In the genomic region with DNA sequence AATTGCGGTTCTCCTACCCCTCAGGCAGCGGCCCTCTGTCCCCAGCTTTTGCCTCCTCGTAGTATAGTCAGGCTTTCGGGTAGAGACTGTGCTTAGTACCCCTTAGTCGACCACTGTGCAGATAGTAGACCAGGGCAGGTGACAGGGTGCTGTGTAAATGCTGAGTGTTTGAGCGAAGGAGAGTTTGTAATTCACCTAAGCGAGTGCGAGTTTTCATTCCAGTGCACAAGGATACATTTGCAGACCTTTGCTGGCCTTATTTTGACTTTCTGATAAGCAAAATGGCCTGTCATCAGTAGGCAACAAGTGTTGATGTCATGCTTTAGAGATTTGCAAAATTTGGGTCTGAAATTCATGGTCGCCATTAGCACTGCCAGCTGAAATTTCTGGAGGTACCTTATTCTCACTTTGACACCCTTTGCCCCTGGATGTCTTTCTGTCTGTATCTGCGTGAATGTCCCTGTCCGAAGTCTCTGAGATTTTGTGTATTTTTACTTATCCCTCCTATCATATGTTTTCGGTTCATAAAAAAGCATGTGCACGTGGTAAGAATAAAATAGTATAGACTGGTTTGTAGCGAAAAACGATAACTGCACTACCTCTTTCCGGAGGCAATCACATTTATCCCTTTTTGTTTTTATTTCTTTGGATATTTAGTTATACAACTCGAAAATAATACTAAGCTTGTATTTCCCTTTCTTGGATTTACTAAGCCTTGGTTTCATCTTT, we compare ENCODE assay signal across 8 cellular contexts. TPM values are rescaled to one million over a fixed set of nuclear protein-coding genes. Genes with fewer than 3 reads are reported as not detected.
DNase-seq lines count a peak whose midpoint lies in the region; ATAC-seq and TF ChIP-seq lines count a peak whose summit lies in the region.

No MANE protein-coding gene starts in this region.

- DNase-seq in CD8-positive, alpha-beta memory T cell, result peak in 1 of 5 donors; percentile 7
- DNase-seq in WTC11 (ENCODE audit: low spot score) (no peak), stomach (no peak), NCI-H2196 (lab: John Stamatoyannopoulos, UW; ENCODE audit: unreplicated experiment) (no peak), ecto neural progenitor cell (ENCODE audit: low spot score) (no peak)

- ATAC-seq in HG02571 (IDR thresholded peaks at IDR 0.05; ENCODE audit: unreplicated experiment) (peak; percentile 2), WTC11 (peak; percentile 0; the same call in 1 of the 2 replicates), HG02884 (IDR thresholded peaks at IDR 0.05; ENCODE audit: unreplicated experiment) (no peak)

- no peak for TF ChIP-seq POLR2A in stomach (IDR thresholded peaks at IDR 0.05)

- H3K27ac Mint-ChIP-seq in CD8-positive, alpha-beta memory T cell, result peak overlapping the region; percentile 92 to 98 (median 95)
- H3K27ac Mint-ChIP-seq in WTC11, result peak overlapping the region; percentile 96

- H3K27me3 ChIP-seq in CD8-positive, alpha-beta memory T cell (ENCODE audit: insufficient read depth, low read length, poor library complexity, severe bottlenecking), result no peaks in the 10 kb centered on the region
- H3K27me3 ChIP-seq in stomach, result no peaks in the 10 kb centered on the region

- peaks cover 0 to 13% (median 0%) of the 10 kb centered on the region in 3 donors for H3K36me3 Mint-ChIP-seq in CD8-positive, alpha-beta memory T cell
- H3K36me3 Mint-ChIP-seq in WTC11, result peaks cover 17% of the 10 kb centered on the region

- H3K27me3 Mint-ChIP-seq in CD8-positive, alpha-beta memory T cell, result peaks cover 0 to 1% of the 10 kb centered on the region in 2 donors
- no peaks in the 10 kb centered on the region for H3K27me3 Mint-ChIP-seq in WTC11 (ENCODE audit: low read depth)

- H3K4me3 Mint-ChIP-seq in CD8-positive, alpha-beta memory T cell, result peak overlapping the region; percentile 83 to 96 (median 93)
- H3K4me3 Mint-ChIP-seq in WTC11, result peak overlapping the region; percentile 93

- TF ChIP-seq CTCF in WTC11 (IDR thresholded peaks at IDR 0.05), result no peak
- TF ChIP-seq CTCF in stomach (IDR thresholded peaks at IDR 0.05), result no peak

- H3K36me3 ChIP-seq in CD8-positive, alpha-beta memory T cell (ENCODE audit: insufficient read depth, low read length), result no peaks in the 10 kb centered on the region
- H3K36me3 ChIP-seq in stomach, result no peaks in the 10 kb centered on the region

- no peaks in the 10 kb centered on the region for H3K9me3 Mint-ChIP-seq in CD8-positive, alpha-beta memory T cell
- H3K9me3 Mint-ChIP-seq in WTC11, result no peaks in the 10 kb centered on the region

- intact Hi-C loops in stomach (cut with DNase I; ENCODE audit: low total_unique reads), result no loop called here

- POLR2A ChIA-PET in CD8-positive, alpha-beta memory T cell (lab: Charles Lee), result interaction anchor here (0.7 to 2.6 kb wide), 10 partner anchors 21 to 1306 kb away, joined by 3 to 24 read pairs (median 7); a partner anchor contains a TSS
- POLR2A ChIA-PET in WTC11 (lab: Charles Lee), result interaction anchor here (0.6 to 5.0 kb wide), 19 partner anchors 8 to 229 kb away, joined by 3 to 62 read pairs (median 5); a partner anchor contains a TSS

- WGBS in stomach, 5 donors, result 16 to 25% (median 21%) methylated on average over 17 of the region's 17 CpGs

- H3K9me3 ChIP-seq in CD8-positive, alpha-beta memory T cell (ENCODE audit: low read length), result no peaks in the 10 kb centered on the region
- no peaks in the 10 kb centered on the region for H3K9me3 ChIP-seq in stomach

- peak overlapping the region; percentile 96 for H3K27ac ChIP-seq in CD8-positive, alpha-beta memory T cell (ENCODE audit: low read depth, low read length)
- H3K27ac ChIP-seq in stomach, result peak overlapping the region; percentile 92 to 97 (median 97)

- no peak for TF ChIP-seq EP300 in stomach (IDR thresholded peaks at IDR 0.05)

- peak overlapping the region; percentile 97 for H3K4me3 ChIP-seq in CD8-positive, alpha-beta memory T cell (ENCODE audit: low read length)
- peak overlapping the region; percentile 78 for H3K4me3 ChIP-seq in iPS-11a (ENCODE audit: low read depth, low read length)
- H3K4me3 ChIP-seq in stomach, result peak overlapping the region; percentile 71 to 95 (median 78)

- CTCF ChIA-PET in CD8-positive, alpha-beta memory T cell (lab: Charles Lee), result interaction anchor here (1.0 to 10.0 kb wide), 16 partner anchors 9 to 714 kb away, joined by 3 to 179 read pairs (median 8); a partner anchor contains a TSS
- CTCF ChIA-PET in WTC11 (lab: Charles Lee), result interaction anchor here (0.7 to 4.9 kb wide), 18 partner anchors 7 to 279 kb away, joined by 3 to 41 read pairs (median 5); a partner anchor contains a TSS

- peaks cover 20% of the 10 kb centered on the region for H3K4me1 ChIP-seq in CD8-positive, alpha-beta memory T cell (ENCODE audit: insufficient read depth, low read length)
- H3K4me1 ChIP-seq in stomach, result peaks cover 6 to 40% (median 36%) of the 10 kb centered on the region in 4 donors

- H3K4me1 Mint-ChIP-seq in CD8-positive, alpha-beta memory T cell, result peaks cover 30 to 39% (median 36%) of the 10 kb centered on the region in 3 donors
- H3K4me1 Mint-ChIP-seq in WTC11, result peaks cover 29% of the 10 kb centered on the region

TF ChIP-seq in WTC11, 78 proteins besides CTCF, POLR2A, EP300 and RAD21 (continues in another document):
- TF ChIP-seq NR2C2 (CRISPR knock-in tag; IDR thresholded peaks at IDR 0.05) (no peak), ZNF396 (CRISPR knock-in tag; IDR thresholded peaks at IDR 0.05; ENCODE audit: borderline replicate concordance) (no peak), MXD4 (CRISPR knock-in tag; IDR thresholded peaks at IDR 0.05; ENCODE audit: borderline replicate concordance) (no peak)
- TF ChIP-seq, protein P1, sequence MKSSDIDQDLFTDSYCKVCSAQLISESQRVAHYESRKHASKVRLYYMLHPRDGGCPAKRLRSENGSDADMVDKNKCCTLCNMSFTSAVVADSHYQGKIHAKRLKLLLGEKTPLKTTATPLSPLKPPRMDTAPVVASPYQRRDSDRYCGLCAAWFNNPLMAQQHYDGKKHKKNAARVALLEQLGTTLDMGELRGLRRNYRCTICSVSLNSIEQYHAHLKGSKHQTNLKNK (CRISPR knock-in tag; IDR thresholded peaks at IDR 0.05), result no peak
- TF ChIP-seq, protein P2, sequence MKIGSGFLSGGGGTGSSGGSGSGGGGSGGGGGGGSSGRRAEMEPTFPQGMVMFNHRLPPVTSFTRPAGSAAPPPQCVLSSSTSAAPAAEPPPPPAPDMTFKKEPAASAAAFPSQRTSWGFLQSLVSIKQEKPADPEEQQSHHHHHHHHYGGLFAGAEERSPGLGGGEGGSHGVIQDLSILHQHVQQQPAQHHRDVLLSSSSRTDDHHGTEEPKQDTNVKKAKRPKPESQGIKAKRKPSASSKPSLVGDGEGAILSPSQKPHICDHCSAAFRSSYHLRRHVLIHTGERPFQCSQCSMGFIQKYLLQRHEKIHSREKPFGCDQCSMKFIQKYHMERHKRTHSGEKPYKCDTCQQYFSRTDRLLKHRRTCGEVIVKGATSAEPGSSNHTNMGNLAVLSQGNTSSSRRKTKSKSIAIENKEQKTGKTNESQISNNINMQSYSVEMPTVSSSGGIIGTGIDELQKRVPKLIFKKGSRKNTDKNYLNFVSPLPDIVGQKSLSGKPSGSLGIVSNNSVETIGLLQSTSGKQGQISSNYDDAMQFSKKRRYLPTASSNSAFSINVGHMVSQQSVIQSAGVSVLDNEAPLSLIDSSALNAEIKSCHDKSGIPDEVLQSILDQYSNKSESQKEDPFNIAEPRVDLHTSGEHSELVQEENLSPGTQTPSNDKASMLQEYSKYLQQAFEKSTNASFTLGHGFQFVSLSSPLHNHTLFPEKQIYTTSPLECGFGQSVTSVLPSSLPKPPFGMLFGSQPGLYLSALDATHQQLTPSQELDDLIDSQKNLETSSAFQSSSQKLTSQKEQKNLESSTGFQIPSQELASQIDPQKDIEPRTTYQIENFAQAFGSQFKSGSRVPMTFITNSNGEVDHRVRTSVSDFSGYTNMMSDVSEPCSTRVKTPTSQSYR (CRISPR knock-in tag; IDR thresholded peaks at IDR 0.05), result no peak
- TF ChIP-seq, protein P3, sequence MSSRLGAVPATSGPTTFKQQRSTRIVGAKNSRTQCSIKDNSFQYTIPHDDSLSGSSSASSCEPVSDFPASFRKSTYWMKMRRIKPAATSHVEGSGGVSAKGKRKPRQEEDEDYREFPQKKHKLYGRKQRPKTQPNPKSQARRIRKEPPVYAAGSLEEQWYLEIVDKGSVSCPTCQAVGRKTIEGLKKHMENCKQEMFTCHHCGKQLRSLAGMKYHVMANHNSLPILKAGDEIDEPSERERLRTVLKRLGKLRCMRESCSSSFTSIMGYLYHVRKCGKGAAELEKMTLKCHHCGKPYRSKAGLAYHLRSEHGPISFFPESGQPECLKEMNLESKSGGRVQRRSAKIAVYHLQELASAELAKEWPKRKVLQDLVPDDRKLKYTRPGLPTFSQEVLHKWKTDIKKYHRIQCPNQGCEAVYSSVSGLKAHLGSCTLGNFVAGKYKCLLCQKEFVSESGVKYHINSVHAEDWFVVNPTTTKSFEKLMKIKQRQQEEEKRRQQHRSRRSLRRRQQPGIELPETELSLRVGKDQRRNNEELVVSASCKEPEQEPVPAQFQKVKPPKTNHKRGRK (CRISPR knock-in tag; IDR thresholded peaks at IDR 0.05; ENCODE audit: borderline replicate concordance), result no peak
- TF ChIP-seq, protein P4, sequence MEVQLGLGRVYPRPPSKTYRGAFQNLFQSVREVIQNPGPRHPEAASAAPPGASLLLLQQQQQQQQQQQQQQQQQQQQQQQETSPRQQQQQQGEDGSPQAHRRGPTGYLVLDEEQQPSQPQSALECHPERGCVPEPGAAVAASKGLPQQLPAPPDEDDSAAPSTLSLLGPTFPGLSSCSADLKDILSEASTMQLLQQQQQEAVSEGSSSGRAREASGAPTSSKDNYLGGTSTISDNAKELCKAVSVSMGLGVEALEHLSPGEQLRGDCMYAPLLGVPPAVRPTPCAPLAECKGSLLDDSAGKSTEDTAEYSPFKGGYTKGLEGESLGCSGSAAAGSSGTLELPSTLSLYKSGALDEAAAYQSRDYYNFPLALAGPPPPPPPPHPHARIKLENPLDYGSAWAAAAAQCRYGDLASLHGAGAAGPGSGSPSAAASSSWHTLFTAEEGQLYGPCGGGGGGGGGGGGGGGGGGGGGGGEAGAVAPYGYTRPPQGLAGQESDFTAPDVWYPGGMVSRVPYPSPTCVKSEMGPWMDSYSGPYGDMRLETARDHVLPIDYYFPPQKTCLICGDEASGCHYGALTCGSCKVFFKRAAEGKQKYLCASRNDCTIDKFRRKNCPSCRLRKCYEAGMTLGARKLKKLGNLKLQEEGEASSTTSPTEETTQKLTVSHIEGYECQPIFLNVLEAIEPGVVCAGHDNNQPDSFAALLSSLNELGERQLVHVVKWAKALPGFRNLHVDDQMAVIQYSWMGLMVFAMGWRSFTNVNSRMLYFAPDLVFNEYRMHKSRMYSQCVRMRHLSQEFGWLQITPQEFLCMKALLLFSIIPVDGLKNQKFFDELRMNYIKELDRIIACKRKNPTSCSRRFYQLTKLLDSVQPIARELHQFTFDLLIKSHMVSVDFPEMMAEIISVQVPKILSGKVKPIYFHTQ (CRISPR knock-in tag; IDR thresholded peaks at IDR 0.05), result no peak

RNA-seq across cellular contexts. Expression of a gene that starts 1.9 kb away (rescaled TPM):
- total RNA-seq in CD8-positive, alpha-beta memory T cell, result 100 to 1,000 TPM; 172 to 178 TPM
- 7.5 TPM for polyA plus RNA-seq in CD8-positive, alpha-beta memory T cell
- total RNA-seq in WTC11 (2021) (220 to 233 TPM (median 223 TPM) in 3 replicates), stomach (100 to 1,000 TPM in 1 of 5 donors, 10 to 100 TPM in 3, 1 to 10 TPM in 1; 7.6 to 167 (median 27.4) TPM)
- 1 to 10 TPM; 7.7 to 8.7 (median 8.5) TPM for polyA plus RNA-seq in stomach
